8 cellular contexts compared by ENCODE assay signal in genomic region chr5:77850536-77851228, GRCh38.
DNase-seq lines count a peak whose midpoint lies in the region; ATAC-seq and TF ChIP-seq lines count a peak whose summit lies in the region.

No MANE protein-coding gene starts in this region.

- no peaks in the 10 kb centered on the region for H3K9me2 ChIP-seq in Karpas-422 (replicated peaks; ENCODE audit: insufficient read depth, low read length)

- H3K27ac Mint-ChIP-seq in CD4-positive, alpha-beta memory T cell, result no peak overlapping the region
- H3K27ac Mint-ChIP-seq in T-cell (no peak overlapping the region), osteocyte (ENCODE audit: unreplicated experiment) (no peak overlapping the region)

- POLR2A ChIA-PET in CD4-positive, alpha-beta memory T cell (lab: Charles Lee; ENCODE audit: partially characterized antibody), result no interaction called here
- POLR2A ChIA-PET in T-cell (lab: Charles Lee), result interaction anchor here in 1 of 2 donors (0.7 kb wide), 1 partner anchor 275 kb away, joined by 3 read pairs; no protein-coding TSS in a partner anchor

- H3K4me2 ChIP-seq in Karpas-422 (ENCODE audit: low read depth, low read length, poor library complexity, severe bottlenecking), result no peak overlapping the region

- H4K20me1 ChIP-seq in Karpas-422 (ENCODE audit: insufficient read depth, low read depth, low read length), result no peaks in the 10 kb centered on the region

- peaks cover 14% of the 10 kb centered on the region for H3K4me1 ChIP-seq in CD4-positive, alpha-beta memory T cell (ENCODE audit: insufficient read depth, low read length)
- peaks cover 0 to 24% (median 8%) of the 10 kb centered on the region in 3 donors for H3K4me1 ChIP-seq in esophagus squamous epithelium
- H3K4me1 ChIP-seq in Karpas-422 (ENCODE audit: low read length), result peaks cover 14% of the 10 kb centered on the region

- peak overlapping the region; percentile 16 to 92 (median 78) for H3K4me3 Mint-ChIP-seq in CD4-positive, alpha-beta memory T cell
- H3K4me3 Mint-ChIP-seq in T-cell, result peak overlapping the region; percentile 72 to 86 (median 75)
- H3K4me3 Mint-ChIP-seq in osteocyte (ENCODE audit: unreplicated experiment), result peak overlapping the region; percentile 75

- H3K36me3 ChIP-seq in CD4-positive, alpha-beta memory T cell (ENCODE audit: insufficient read depth, low read length), result no peaks in the 10 kb centered on the region
- H3K36me3 ChIP-seq in esophagus squamous epithelium, result no peaks in the 10 kb centered on the region
- H3K36me3 ChIP-seq in Karpas-422 (ENCODE audit: insufficient read depth, low read length), result no peaks in the 10 kb centered on the region

- H3K27me3 Mint-ChIP-seq in CD4-positive, alpha-beta memory T cell, result peaks cover 24 to 42% of the 10 kb centered on the region in 2 donors
- H3K27me3 Mint-ChIP-seq in T-cell (peaks cover 0 to 35% of the 10 kb centered on the region in 2 donors), osteocyte (ENCODE audit: unreplicated experiment) (peaks cover 3% of the 10 kb centered on the region)

- intact Hi-C loops in CD4-positive, alpha-beta memory T cell (cut with micrococcal nuclease), result no loop called here
- intact Hi-C loops in esophagus squamous epithelium (cut with DNase I), result no loop called here

- H3K79me2 ChIP-seq in Karpas-422 (ENCODE audit: low read length), result no peaks in the 10 kb centered on the region

- H2AFZ ChIP-seq in Karpas-422 (ENCODE audit: low read length), result no peak overlapping the region

- TF ChIP-seq CTCF in esophagus squamous epithelium (IDR thresholded peaks at IDR 0.05) (no peak), osteocyte (IDR thresholded peaks at IDR 0.05) (no peak)

- H3K27me3 ChIP-seq in CD4-positive, alpha-beta memory T cell (ENCODE audit: insufficient read depth, low read length), result peaks cover 7% of the 10 kb centered on the region
- H3K27me3 ChIP-seq in esophagus squamous epithelium, result peaks cover 0 to 66% (median 0%) of the 10 kb centered on the region in 4 donors
- H3K27me3 ChIP-seq in Karpas-422 (ENCODE audit: low read length), result no peaks in the 10 kb centered on the region

- no peaks in the 10 kb centered on the region for H3K9me3 ChIP-seq in CD4-positive, alpha-beta memory T cell (ENCODE audit: control insufficient read depth in 1 of 2, low read length in 2 of 2)
- H3K9me3 ChIP-seq in esophagus squamous epithelium (no peaks in the 10 kb centered on the region), Karpas-422 (ENCODE audit: low read length) (no peaks in the 10 kb centered on the region)

- peaks cover 5 to 24% (median 19%) of the 10 kb centered on the region in 4 donors for H3K4me1 Mint-ChIP-seq in CD4-positive, alpha-beta memory T cell
- H3K4me1 Mint-ChIP-seq in T-cell, result peaks cover 12 to 20% (median 20%) of the 10 kb centered on the region in 3 donors
- peaks cover 3% of the 10 kb centered on the region for H3K4me1 Mint-ChIP-seq in osteocyte (ENCODE audit: unreplicated experiment)

- DNase-seq in CD4-positive, alpha-beta memory T cell, result no peak
- DNase-seq in T-cell (no peak), esophagus squamous epithelium (lab: John Stamatoyannopoulos, UW) (no peak), osteocyte (ENCODE audit: extremely low spot score, unreplicated experiment) (no peak), COLO668 (lab: John Stamatoyannopoulos, UW; ENCODE audit: unreplicated experiment) (no peak), DMS153 (lab: John Stamatoyannopoulos, UW) (no peak), Karpas-422 (no peak), cerebellar nuclear complex (lab: John Stamatoyannopoulos, UW) (no peak)

- no peak overlapping the region for H3K9ac ChIP-seq in Karpas-422 (ENCODE audit: low read length)

- CTCF ChIA-PET in CD4-positive, alpha-beta memory T cell (lab: Charles Lee; ENCODE audit: partially characterized antibody), result no interaction called here
- CTCF ChIA-PET in T-cell (lab: Charles Lee), result no interaction called here

- no peak overlapping the region for H3K27ac ChIP-seq in CD4-positive, alpha-beta memory T cell (ENCODE audit: low read depth, low read length)
- H3K27ac ChIP-seq in esophagus squamous epithelium, result peak overlapping the region in 1 of 4 donors; percentile 26
- no peak overlapping the region for H3K27ac ChIP-seq in Karpas-422 (ENCODE audit: low read length)

- no peaks in the 10 kb centered on the region for H3K36me3 Mint-ChIP-seq in CD4-positive, alpha-beta memory T cell
- no peaks in the 10 kb centered on the region for H3K36me3 Mint-ChIP-seq in T-cell
- no peaks in the 10 kb centered on the region for H3K36me3 Mint-ChIP-seq in osteocyte (ENCODE audit: unreplicated experiment)

- no peak for TF ChIP-seq POLR2A in esophagus squamous epithelium (IDR thresholded peaks at IDR 0.05)

- H3K9me3 Mint-ChIP-seq in CD4-positive, alpha-beta memory T cell, result peaks cover 0 to 4% (median 0%) of the 10 kb centered on the region in 8 donors
- no peaks in the 10 kb centered on the region for H3K9me3 Mint-ChIP-seq in T-cell
- H3K9me3 Mint-ChIP-seq in osteocyte (ENCODE audit: unreplicated experiment), result no peaks in the 10 kb centered on the region

- 75 to 77% methylated on average over 33 to 37 of the region's 37 CpGs for WGBS in esophagus squamous epithelium, 2 donors

- no peak overlapping the region for H3K4me3 ChIP-seq in CD4-positive, alpha-beta memory T cell (ENCODE audit: low read length in 2 of 2)
- H3K4me3 ChIP-seq in esophagus squamous epithelium, result peak overlapping the region; percentile 31 to 70 (median 54)
- H3K4me3 ChIP-seq in Karpas-422 (ENCODE audit: low read length), result no peak overlapping the region

- no peak for ATAC-seq in T-cell (replicated peaks in 1 of 4)

Comparison
In these comparisons a context has a peak if more than half of its experiments do, and no peak if none do; other contexts are left out.
1. H3K4me3 ChIP-seq: peak in esophagus squamous epithelium (4 of 4); none in CD4-positive, alpha-beta memory T cell (0 of 2) and Karpas-422 (single experiment).
2. Peak in every context shown above with its lines, with median percentiles within 50 percentile points of each other: H3K4me3 Mint-ChIP-seq.